Comparison of ENCODE assay signal across 14 cellular contexts in the genomic region with DNA sequence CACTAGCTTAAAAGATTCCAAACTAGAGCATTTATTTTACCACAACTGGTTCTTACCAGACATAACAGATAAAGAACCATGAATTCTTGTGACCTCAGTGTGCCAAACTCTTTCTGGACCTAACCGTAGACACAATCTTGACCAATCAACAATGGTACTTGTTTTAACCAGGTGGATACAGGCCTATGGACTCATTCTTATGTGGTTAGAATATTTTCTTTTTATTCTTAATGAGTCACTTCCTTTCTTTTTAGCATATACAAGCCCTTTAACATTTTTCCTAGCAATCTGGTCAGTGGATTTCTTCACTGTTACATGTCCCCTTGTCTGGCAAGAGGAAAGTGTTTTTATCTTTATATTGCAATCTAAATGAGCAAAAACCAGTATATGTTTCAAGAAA.
"Had no signal": no experiment of that assay in that cellular context is flagged by ENCODE, and none has a peak within 500 bp of the region (broad histone marks: within the 10 kb centered on the region; RNA-seq: fewer than 3 reads in every experiment).

No MANE protein-coding gene starts in this region.

- DNase-seq: activated CD4-positive, CD25-positive, alpha-beta regulatory T cell; activated effector memory CD4-positive, alpha-beta T cell treated with Interleukin-2 at 50 U/mL for 16 hours; activated T-cell treated with anti-CD3 and anti-CD28 coated beads, Interleukin-2, amount 50 U/mL, for 1 hour; amygdala; colonic mucosa; glutamatergic neuron; sigmoid colon; stimulated activated CD4-positive, alpha-beta T cell treated with anti-CD3 and anti-CD28 coated beads, Interleukin-12 subunit alpha, Interleukin-12 subunit beta, amount 100 ng/mL, for 4 hours; stimulated activated CD4-positive, alpha-beta T cell treated with anti-CD3 and anti-CD28 coated beads, Interleukin-2, amount 100 ng/mL, for 48 hours; stimulated activated naive CD8-positive, alpha-beta T cell treated with anti-CD3 and anti-CD28 coated beads, Interleukin-15, Interleukin-2, amounts not matched to agents 100 U/mL and 50 U/mL, for 24 hours; T-helper 17 cell had no signal

- ATAC-seq: left lobe of liver; natural killer cell treated with Interleukin-12 subunit alpha and Interleukin-12 subunit beta and Interleukin-15 and Interleukin-18, amount 100 ng/mL, for 72 hours; stimulated activated naive CD8-positive, alpha-beta T cell treated with anti-CD3 and anti-CD28 coated beads, Interleukin-15, Interleukin-2, amounts not matched to agents 100 U/mL and 50 U/mL, for 24 hours; T-helper 17 cell had no signal

- H3K4me3 ChIP-seq: colonic mucosa, sigmoid colon, suprapubic skin had no signal
